10 cellular contexts compared by ENCODE assay signal in the genomic region with DNA sequence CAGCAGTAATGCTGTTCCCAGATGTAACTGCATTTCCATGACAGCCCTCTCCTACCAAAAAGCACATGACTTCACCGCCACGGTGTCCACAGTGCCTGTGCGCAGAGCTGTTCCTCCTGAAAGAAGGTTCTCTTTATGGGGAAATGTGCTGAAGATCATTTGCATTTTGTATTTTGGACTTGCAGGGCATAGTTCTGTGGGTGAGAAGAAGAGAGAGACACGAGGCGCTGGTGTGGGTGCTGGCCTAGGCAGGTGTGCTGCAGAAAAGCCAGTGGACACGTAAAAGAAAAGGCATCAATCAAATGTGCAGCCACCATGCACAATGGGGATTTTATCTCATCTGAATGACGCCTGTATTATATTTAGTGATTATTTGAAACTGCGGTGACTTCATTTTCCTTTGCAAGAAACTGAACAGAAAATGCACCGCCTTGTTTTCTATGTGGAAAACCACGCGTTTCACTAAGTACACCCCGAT. TPM values are rescaled to one million over a fixed set of nuclear protein-coding genes. Genes with fewer than 3 reads are reported as not detected.
A peak's percentile ranks its signal among the peaks of the same experiment; 100 is the strongest.
DNase-seq lines count a peak whose midpoint lies in the region; ATAC-seq and TF ChIP-seq lines count a peak whose summit lies in the region.
"Had no signal": no experiment of that assay in that cellular context is flagged by ENCODE, and none has a peak within 500 bp of the region (broad histone marks: within the 10 kb centered on the region; RNA-seq: fewer than 3 reads in every experiment).

No MANE protein-coding gene starts in this region.

- peaks cover 29% of the 10 kb centered on the region for H3K4me1 ChIP-seq in A673 (ENCODE audit: insufficient read depth, low read length, poor library complexity, severe bottlenecking)

- H3K36me3 ChIP-seq in A673 (ENCODE audit: insufficient read depth, low read length, poor library complexity, severe bottlenecking) = no peaks in the 10 kb centered on the region

- H3K36me3 Mint-ChIP-seq in dendritic cell treated with granulocyte-macrophage colony-stimulating factor and Interleukin-4, amounts not matched to agents 40 ng/mL and 50 ng/mL, for 4 days (ENCODE audit: low read depth) = peaks cover 57% of the 10 kb centered on the region
- H3K36me3 Mint-ChIP-seq in chondrocyte (ENCODE audit: low read depth) = peaks cover 2% of the 10 kb centered on the region

- H3K27ac Mint-ChIP-seq in dendritic cell treated with granulocyte-macrophage colony-stimulating factor and Interleukin-4, amounts not matched to agents 40 ng/mL and 50 ng/mL, for 4 days = peak overlapping the region; percentile 77
- no peak overlapping the region for H3K27ac Mint-ChIP-seq in chondrocyte (ENCODE audit: unreplicated experiment)
- H3K27ac Mint-ChIP-seq: T-helper 2 cell treated with Interferon-gamma antibody and Interleukin-4, amounts not matched to agents 5 μg/mL and 100 μg/mL, for 36 hours had no signal

- peaks cover 29% of the 10 kb centered on the region for H3K4me1 Mint-ChIP-seq in dendritic cell treated with granulocyte-macrophage colony-stimulating factor and Interleukin-4, amounts not matched to agents 40 ng/mL and 50 ng/mL, for 4 days (ENCODE audit: low read depth)
- H3K4me1 Mint-ChIP-seq in chondrocyte (ENCODE audit: low read depth) = no peaks in the 10 kb centered on the region

- H3K9me3 Mint-ChIP-seq in dendritic cell treated with granulocyte-macrophage colony-stimulating factor and Interleukin-4, amounts not matched to agents 40 ng/mL and 50 ng/mL, for 4 days = no peaks in the 10 kb centered on the region
- H3K9me3 Mint-ChIP-seq in chondrocyte (ENCODE audit: low read depth) = no peaks in the 10 kb centered on the region
- H3K9me3 Mint-ChIP-seq: T-helper 2 cell treated with Interferon-gamma antibody and Interleukin-4, amounts not matched to agents 5 μg/mL and 100 μg/mL, for 36 hours had no signal

- peak overlapping the region; percentile 14 for H3K4me3 ChIP-seq in A673 (ENCODE audit: low read depth, low read length, poor library complexity, severe bottlenecking)

- DNase-seq in A673 (ENCODE audit: low spot score) (no peak), cortex of kidney (lab: John Stamatoyannopoulos, UW) (no peak), chondrocyte (ENCODE audit: low spot score) (no peak)
- DNase-seq: activated gamma-delta T cell treated with Interleukin-2 at 50 U/mL for 16 hours had no signal

- no peaks in the 10 kb centered on the region for H3K27me3 Mint-ChIP-seq in dendritic cell treated with granulocyte-macrophage colony-stimulating factor and Interleukin-4, amounts not matched to agents 40 ng/mL and 50 ng/mL, for 4 days
- no peaks in the 10 kb centered on the region for H3K27me3 Mint-ChIP-seq in chondrocyte (ENCODE audit: low read depth)

- CTCF ChIA-PET in A673 (lab: Charles Lee) = interaction anchor here (1.0 kb wide), 1 partner anchor 225 kb away, joined by 3 read pairs; no protein-coding TSS in a partner anchor

- H3K27me3 ChIP-seq in A673 (replicated peaks; ENCODE audit: insufficient read depth, low read depth, low read length, poor library complexity) = no peaks in the 10 kb centered on the region

- no peaks in the 10 kb centered on the region for H3K9me3 ChIP-seq in A673 (ENCODE audit: low read depth, low read length, poor library complexity, severe bottlenecking)

- ATAC-seq in GM18867 (IDR thresholded peaks at IDR 0.05; ENCODE audit: unreplicated experiment) (peak; percentile 60), HG03060 (IDR thresholded peaks at IDR 0.05; ENCODE audit: low read depth, unreplicated experiment) (peak; percentile 34), HG02840 (IDR thresholded peaks at IDR 0.05; ENCODE audit: low FRiP score, unreplicated experiment) (no peak), HG02973 (IDR thresholded peaks at IDR 0.05; ENCODE audit: unreplicated experiment) (no peak)

- intact Hi-C loops in A673 (cut with micrococcal nuclease; ENCODE audit: unreplicated experiment) = loop anchor here (5.0 to 10.0 kb wide), 3 partner anchors 37 to 228 kb away; no protein-coding TSS in a partner anchor
- intact Hi-C loops in dendritic cell treated with granulocyte-macrophage colony-stimulating factor and Interleukin-4, amounts not matched to agents 40 ng/mL and 50 ng/mL, for 4 days (cut with micrococcal nuclease) = no loop called here

- TF ChIP-seq CTCF in A673 (conservative IDR thresholded peaks at IDR 0.05; ENCODE audit: low read depth, low read length) = no peak
- no peak for TF ChIP-seq CTCF in chondrocyte (IDR thresholded peaks at IDR 0.05)

- BruUV-seq in A673 (replicated peaks; lab: Mats Ljungman, UMichigan) = TSS peak; percentile 56

- no peak overlapping the region for H3K27ac ChIP-seq in A673 (ENCODE audit: low read depth, low read length, poor library complexity, severe bottlenecking)

- POLR2A ChIA-PET in A673 (lab: Charles Lee; ENCODE audit: low non-redundant PET) = no interaction called here

- H3K4me3 Mint-ChIP-seq in dendritic cell treated with granulocyte-macrophage colony-stimulating factor and Interleukin-4, amounts not matched to agents 40 ng/mL and 50 ng/mL, for 4 days = peak overlapping the region; percentile 63
- H3K4me3 Mint-ChIP-seq in chondrocyte (ENCODE audit: unreplicated experiment) = no peak overlapping the region
- H3K4me3 Mint-ChIP-seq: T-helper 2 cell treated with Interferon-gamma antibody and Interleukin-4, amounts not matched to agents 5 μg/mL and 100 μg/mL, for 36 hours had no signal

RNA-seq across cellular contexts. Expression of gene SLC37A1, which starts 21.3 kb away (rescaled TPM):
- total RNA-seq in A673 (2021) (11.2 and 11.9 TPM in 2 replicates), chondrocyte (3.5 to 4.8 TPM (median 4.7 TPM) in 3 replicates)

RNA-seq across cellular contexts. Expression of gene RSPH1, which starts 38.9 kb away (rescaled TPM):
- total RNA-seq in A673 (2021) (0.45 and 1.0 TPM in 2 replicates), chondrocyte (0.15 TPM in 1 of 3 replicates, not detected in the others)

Comparison
In these comparisons a context has a peak if more than half of its experiments do, and no peak if none do; other contexts are left out.
1. ATAC-seq: peak in GM18867 (single experiment) and HG03060 (single experiment); none in HG02840 (single experiment) and HG02973 (single experiment).